Comparison of ENCODE assay signal across 14 cellular contexts in the genomic region with DNA sequence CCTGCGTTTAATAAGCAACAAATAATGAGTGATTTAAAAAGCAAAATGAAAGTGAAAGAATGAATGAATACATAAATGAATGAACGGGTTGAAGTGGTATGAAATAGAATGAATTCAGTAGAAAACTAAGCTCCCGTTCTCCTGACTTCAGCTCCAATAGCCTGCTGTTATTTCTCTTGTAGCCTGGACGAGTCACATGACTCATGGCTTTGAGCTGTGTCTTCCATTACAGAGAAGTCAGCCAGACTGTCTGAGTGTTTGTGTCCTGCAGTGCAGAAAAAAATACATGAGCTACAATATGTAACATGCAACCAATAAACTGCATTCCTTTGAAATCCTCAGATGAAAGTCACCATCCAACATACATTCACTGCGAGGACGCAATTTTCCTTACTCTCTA. TPM values are rescaled to one million over a fixed set of nuclear protein-coding genes. Genes with fewer than 3 reads are reported as not detected.
A peak's percentile ranks its signal among the peaks of the same experiment; 100 is the strongest.
DNase-seq lines count a peak whose midpoint lies in the region; ATAC-seq, FAIRE-seq and TF ChIP-seq lines count a peak whose summit lies in the region.
"Had no signal": no experiment of that assay in that cellular context is flagged by ENCODE, and none has a peak within 500 bp of the region (broad histone marks: within the 10 kb centered on the region; RNA-seq: fewer than 3 reads in every experiment).

No MANE protein-coding gene starts in this region.

- H3K4me1 ChIP-seq in A549: peaks cover 37% of the 10 kb centered on the region
- peaks cover 0 to 2% of the 10 kb centered on the region in 2 donors for H3K4me1 ChIP-seq in left lung
- H3K4me1 ChIP-seq in tibial nerve: peaks cover 0 to 11% (median 2%) of the 10 kb centered on the region in 4 donors
- H3K4me1 ChIP-seq: Peyer's patch had no signal

- DNase-seq in A549 (ENCODE audit: low read depth in 1 of 2, low spot score in 1 of 2) (peak; percentile 26 to 43), HTR-8/SVneo (ENCODE audit: insufficient read length, low spot score) (no peak), bronchial epithelial cell (ENCODE audit: low read depth) (peak; percentile 29), left lung (no peak), GM19240 (ENCODE audit: insufficient read length, low spot score) (no peak), tibial nerve (ENCODE audit: low spot score in 2 of 2) (no peak)
- no peak for DNase-seq in activated CD4-positive, alpha-beta T cell treated with anti-CD3 and anti-CD28 coated beads for 1 hour
- DNase-seq: activated CD8-positive, alpha-beta memory T cell treated with anti-CD3 and anti-CD28 coated beads, Interleukin-2, amount 10 ng/mL, durations not matched to agents 7 days and 5 days; COR-L47; Peyer's patch had no signal

- TF ChIP-seq CTCF in A549 (IDR thresholded peaks at IDR 0.05) (no peak), bronchial epithelial cell (IDR thresholded peaks at IDR 0.05; ENCODE audit: insufficient read depth, low read length, severe bottlenecking) (no peak), left lung (IDR thresholded peaks at IDR 0.05) (no peak), tibial nerve (IDR thresholded peaks at IDR 0.05) (no peak)

- intact Hi-C loops in left lung (cut with DNase I): no loop called here

- no peak for TF ChIP-seq RAD21 in A549 (conservative IDR thresholded peaks at IDR 0.05 in 1 of 2, IDR thresholded peaks at IDR 0.05 in 1 of 2)

- no peaks in the 10 kb centered on the region for H3K27me3 ChIP-seq in bronchial epithelial cell (ENCODE audit: control insufficient read depth, insufficient read depth, low read length)
- H3K27me3 ChIP-seq in left lung: no peaks in the 10 kb centered on the region
- H3K27me3 ChIP-seq in tibial nerve: no peaks in the 10 kb centered on the region
- H3K27me3 ChIP-seq: neutrophil, Peyer's patch had no signal

- peak overlapping the region; percentile 55 for H3K4me2 ChIP-seq in A549

- WGBS in A549 (ENCODE audit: missing lambda C conversion rate): 43% methylated on average over 6 of the region's 6 CpGs
- WGBS in tibial nerve, 2 donors: 31 to 43% methylated on average over 6 of the region's 6 CpGs

- FAIRE-seq in A549 (lab: Jason Lieb, UNC): no peak
- peak; percentile 76 for FAIRE-seq in HTR-8/SVneo (lab: Jason Lieb, UNC)
- no peak for FAIRE-seq in bronchial epithelial cell (lab: Jason Lieb, UNC)
- FAIRE-seq: endothelial cell of umbilical vein, GM19239 had no signal

- POLR2A ChIA-PET in A549 (lab: Yijun Ruan, JAX): no interaction called here

- ATAC-seq in A549 (peak; percentile 55 to 61; a peak in 3 of 6 replicates), left lung (peak; percentile 47), GM21786 (IDR thresholded peaks at IDR 0.05; ENCODE audit: unreplicated experiment) (no peak)
- ATAC-seq: activated CD8-positive, alpha-beta memory T cell treated with anti-CD3 and anti-CD28 coated beads, Interleukin-2, amount 10 ng/mL, durations not matched to agents 7 days and 5 days had no signal

- CTCF ChIA-PET in A549 (lab: Yijun Ruan, JAX): interaction anchor here (0.9 to 1.4 kb wide), 2 partner anchors 15 to 324 kb away, joined by 3 read pairs; no protein-coding TSS in a partner anchor

- H3K27ac ChIP-seq in A549 (peak overlapping the region in 1 of 2 experiments; percentile 54; a peak in 4 of 6 replicates), left lung (no peak overlapping the region), tibial nerve (no peak overlapping the region)
- H3K27ac ChIP-seq: neutrophil, Peyer's patch had no signal

- no peak for TF ChIP-seq EP300 in A549 (IDR thresholded peaks at IDR 0.05)
- TF ChIP-seq EP300 in tibial nerve (IDR thresholded peaks at IDR 0.05): no peak

- no peak overlapping the region for H3K4me3 ChIP-seq in A549
- H3K4me3 ChIP-seq in bronchial epithelial cell (ENCODE audit: low read depth, low read length): no peak overlapping the region
- H3K4me3 ChIP-seq in left lung: no peak overlapping the region
- H3K4me3 ChIP-seq in tibial nerve: no peak overlapping the region
- H3K4me3 ChIP-seq: Peyer's patch had no signal

- H3K36me3 ChIP-seq in bronchial epithelial cell (ENCODE audit: control insufficient read depth, insufficient read depth, low read length) (no peaks in the 10 kb centered on the region), left lung (no peaks in the 10 kb centered on the region), tibial nerve (no peaks in the 10 kb centered on the region)
- H3K36me3 ChIP-seq: neutrophil, Peyer's patch had no signal

- TF ChIP-seq POLR2A in A549 (IDR thresholded peaks at IDR 0.05; ENCODE audit: low read length) (no peak), tibial nerve (IDR thresholded peaks at IDR 0.05) (no peak)

- no peaks in the 10 kb centered on the region for H3K9me3 ChIP-seq in A549
- no peaks in the 10 kb centered on the region for H3K9me3 ChIP-seq in left lung
- no peaks in the 10 kb centered on the region for H3K9me3 ChIP-seq in tibial nerve
- H3K9me3 ChIP-seq: neutrophil, Peyer's patch had no signal

TF ChIP-seq in A549, 52 proteins besides CTCF, POLR2A, EP300 and RAD21:
- TF ChIP-seq FOSL2 (IDR thresholded peaks at IDR 0.05) (no peak), FOSL2 (CRISPR knock-in tag; IDR thresholded peaks at IDR 0.05) (0 out of 2 replicates have a peak, but pooled peaks have one; percentile 19), EHMT2 (IDR thresholded peaks at IDR 0.05; ENCODE audit: low read depth) (no peak), USF2 (IDR thresholded peaks at IDR 0.05) (0 out of 2 replicates have a peak, but pooled peaks have one; percentile 50)

RNA-seq across cellular contexts. Expression of gene SCG2, which starts 21.2 kb away (rescaled TPM):
- polyA plus RNA-seq in A549 (2011; rRNA removed): 10.2 and 11.6 TPM in 2 replicates
- polyA plus RNA-seq in A549 (2012; cell fraction: cytosol; rRNA removed): 0.82 and 0.93 TPM in 2 replicates
- polyA plus RNA-seq in A549 (2012; cell fraction: nucleus; rRNA removed): 0.37 and 0.77 TPM in 2 replicates
- polyA plus RNA-seq in A549 (2017; fragmentation: RNase III; extraction: RNeasy Plus Mini Kit Qiagen cat#74134 plus additional on column Dnase treatment): 0.42 to 0.84 TPM (median 0.76 TPM) in 3 replicates
- 0.68 and 1.7 TPM in 2 replicates for polyA minus RNA-seq in A549 (2011; rRNA and poly(A)+ RNA removed)
- total RNA-seq in bronchial epithelial cell: 0.13 and 0.26 TPM in 2 replicates
- total RNA-seq in left lung: 1 to 10 TPM in 1 of 2 donors, under 1 TPM in 1; 0.71 to 3.8 TPM
- under 1 TPM in 2 of 4 donors, not detected in 2; 0.30 to 0.63 TPM for total RNA-seq in tibial nerve
- total RNA-seq: endothelial cell of umbilical vein had no signal
- polyA plus RNA-seq: endothelial cell of umbilical vein had no signal

Comparison
In these comparisons a context has a peak if more than half of its experiments do, and no peak if none do; other contexts are left out.
1. DNase-seq: peak in A549 (2 of 2) and bronchial epithelial cell (single experiment); none in HTR-8/SVneo (single experiment), left lung (0 of 2), activated CD4-positive, alpha-beta T cell treated with anti-CD3 and anti-CD28 coated beads for 1 hour (single experiment), GM19240 (single experiment) and tibial nerve (0 of 2).